Comparison of ENCODE assay signal across 24 cellular contexts in the genomic region with DNA sequence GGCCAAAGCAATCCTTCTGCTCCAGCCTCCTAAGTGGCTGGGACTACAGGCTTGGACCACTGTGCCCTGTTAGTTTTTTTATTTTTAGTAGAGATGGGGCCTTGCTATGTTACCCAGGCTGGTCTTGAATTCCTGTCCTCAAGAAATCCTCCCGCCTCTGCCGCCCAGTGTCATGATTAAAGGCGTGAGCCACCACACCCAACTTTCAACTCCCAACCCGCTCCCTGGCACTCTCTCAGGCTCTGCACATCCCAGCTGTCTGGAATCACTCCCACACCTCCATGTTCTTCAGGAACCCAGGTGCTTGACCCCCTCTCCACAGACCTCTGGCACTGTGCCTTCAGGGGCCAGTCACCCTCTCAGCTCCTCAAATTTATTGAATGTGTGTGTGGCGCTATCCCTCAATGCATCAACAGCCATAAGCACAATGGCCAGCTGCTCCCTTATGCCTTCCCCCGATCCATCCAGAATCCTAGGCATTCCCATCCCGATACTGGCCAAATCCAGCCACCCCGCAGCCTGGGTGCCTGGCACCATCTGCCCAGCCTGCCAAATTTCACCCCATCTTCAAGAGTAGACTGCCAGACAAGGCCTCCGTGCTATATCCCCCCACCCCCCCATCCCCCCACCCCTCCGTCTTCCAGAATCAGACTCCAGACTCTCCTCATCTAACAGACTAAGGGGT. TPM values are rescaled to one million over a fixed set of nuclear protein-coding genes. Genes with fewer than 3 reads are reported as not detected.
"Had no signal": no experiment of that assay in that cellular context is flagged by ENCODE, and none has a peak within 500 bp of the region (broad histone marks: within the 10 kb centered on the region; RNA-seq: fewer than 3 reads in every experiment).

No MANE protein-coding gene starts in this region.

- DNase-seq: activated CD4-positive, alpha-beta T cell treated with anti-CD3 and anti-CD28 coated beads, Interleukin-2, amount 10 ng/mL, durations not matched to agents 7 days and 5 days; activated CD4-positive, CD25-positive, alpha-beta regulatory T cell; activated naive CD4-positive, alpha-beta T cell; activated naive CD8-positive, alpha-beta T cell treated with anti-CD3 and anti-CD28 coated beads, Interleukin-2, amount 50 U/mL, for 24 hours; cerebellar nuclear complex; effector memory CD8-positive, alpha-beta T cell; heart right ventricle; left ventricle myocardium superior; mesenchymal stem cell; right lobe of liver; stimulated activated naive CD8-positive, alpha-beta T cell treated with anti-CD3 and anti-CD28 coated beads, Interleukin-15, Interleukin-2, amounts not matched to agents 100 U/mL and 50 U/mL, for 24 hours; SW 1271; trophoblast cell had no signal

- H3K4me1 ChIP-seq: ascending aorta, breast epithelium, right lobe of liver had no signal

- ATAC-seq: activated naive CD8-positive, alpha-beta T cell treated with anti-CD3 and anti-CD28 coated beads, Interleukin-2, amount 50 U/mL, for 24 hours; effector memory CD8-positive, alpha-beta T cell; left ventricle myocardium superior; right lobe of liver; stimulated activated naive CD8-positive, alpha-beta T cell treated with anti-CD3 and anti-CD28 coated beads, Interleukin-15, Interleukin-2, amounts not matched to agents 100 U/mL and 50 U/mL, for 24 hours had no signal

- H3K9me3 Mint-ChIP-seq: activated CD4-positive, alpha-beta T cell treated with anti-CD3 and anti-CD28 coated beads, Interleukin-2, amount 10 ng/mL, durations not matched to agents 7 days and 5 days; activated naive CD8-positive, alpha-beta T cell treated with anti-CD3 and anti-CD28 coated beads, Interleukin-2, amount 50 U/mL, for 24 hours; activated T-helper 1 cell treated with anti-CD3 and anti-CD28 coated beads, Interleukin-12 subunit alpha, Interleukin-12 subunit beta, Interleukin-2, Interleukin-4 antibody, amounts not matched to agents 30 ng/mL and 10 ng/mL and 1 ng/mL, durations not matched to agents 14 hours and 24 hours and 36 hours; dendritic cell treated with granulocyte-macrophage colony-stimulating factor and Interleukin-4, amounts not matched to agents 40 ng/mL and 50 ng/mL, for 4 days; effector memory CD8-positive, alpha-beta T cell; nephron had no signal

- H3K9me3 ChIP-seq: ascending aorta, breast epithelium, heart right ventricle, right lobe of liver had no signal

- H3K4me3 Mint-ChIP-seq: activated CD4-positive, alpha-beta T cell treated with anti-CD3 and anti-CD28 coated beads, Interleukin-2, amount 10 ng/mL, durations not matched to agents 7 days and 5 days; activated naive CD8-positive, alpha-beta T cell treated with anti-CD3 and anti-CD28 coated beads, Interleukin-2, amount 50 U/mL, for 24 hours; activated T-helper 1 cell treated with anti-CD3 and anti-CD28 coated beads, Interleukin-12 subunit alpha, Interleukin-12 subunit beta, Interleukin-2, Interleukin-4 antibody, amounts not matched to agents 30 ng/mL and 10 ng/mL and 1 ng/mL, durations not matched to agents 14 hours and 24 hours and 36 hours; dendritic cell treated with granulocyte-macrophage colony-stimulating factor and Interleukin-4, amounts not matched to agents 40 ng/mL and 50 ng/mL, for 4 days; effector memory CD8-positive, alpha-beta T cell; nephron had no signal

- H3K4me3 ChIP-seq: ascending aorta, breast epithelium, heart right ventricle, right lobe of liver had no signal

- H3K27ac ChIP-seq: ascending aorta, breast epithelium, epithelial cell of prostate, heart right ventricle, right lobe of liver had no signal

- H3K27me3 Mint-ChIP-seq: activated CD4-positive, alpha-beta T cell treated with anti-CD3 and anti-CD28 coated beads, Interleukin-2, amount 10 ng/mL, durations not matched to agents 7 days and 5 days; activated naive CD8-positive, alpha-beta T cell treated with anti-CD3 and anti-CD28 coated beads, Interleukin-2, amount 50 U/mL, for 24 hours; dendritic cell treated with granulocyte-macrophage colony-stimulating factor and Interleukin-4, amounts not matched to agents 40 ng/mL and 50 ng/mL, for 4 days; effector memory CD8-positive, alpha-beta T cell had no signal

- H3K36me3 ChIP-seq: ascending aorta, breast epithelium, right lobe of liver had no signal

- H3K27ac Mint-ChIP-seq: activated CD4-positive, alpha-beta T cell treated with anti-CD3 and anti-CD28 coated beads, Interleukin-2, amount 10 ng/mL, durations not matched to agents 7 days and 5 days; activated naive CD8-positive, alpha-beta T cell treated with anti-CD3 and anti-CD28 coated beads, Interleukin-2, amount 50 U/mL, for 24 hours; activated T-helper 1 cell treated with anti-CD3 and anti-CD28 coated beads, Interleukin-12 subunit alpha, Interleukin-12 subunit beta, Interleukin-2, Interleukin-4 antibody, amounts not matched to agents 30 ng/mL and 10 ng/mL and 1 ng/mL, durations not matched to agents 14 hours and 24 hours and 36 hours; dendritic cell treated with granulocyte-macrophage colony-stimulating factor and Interleukin-4, amounts not matched to agents 40 ng/mL and 50 ng/mL, for 4 days; nephron had no signal

- H3K27me3 ChIP-seq: ascending aorta, breast epithelium, heart right ventricle, right lobe of liver had no signal

RNA-seq across cellular contexts. Expression of gene POU5F1, which starts 0.6 kb away (rescaled TPM):
- total RNA-seq: activated T-helper 1 cell treated with anti-CD3 and anti-CD28 coated beads, Interleukin-12 subunit alpha, Interleukin-12 subunit beta, Interleukin-2, Interleukin-4 antibody, amounts not matched to agents 30 ng/mL and 10 ng/mL and 1 ng/mL, durations not matched to agents 14 hours and 24 hours and 36 hours; ascending aorta; frontal cortex; T-helper 2 cell treated with Interferon-gamma antibody and Interleukin-4, amounts not matched to agents 100 ng/mL and 5 ng/mL, for 36 hours had no signal

RNA-seq across cellular contexts. Expression of gene PSORS1C2, which starts 32.3 kb away (rescaled TPM):
- total RNA-seq: activated CD4-positive, alpha-beta T cell treated with anti-CD3 and anti-CD28 coated beads, Interleukin-2, amount 10 ng/mL, durations not matched to agents 7 days and 5 days; activated T-helper 1 cell treated with anti-CD3 and anti-CD28 coated beads, Interleukin-12 subunit alpha, Interleukin-12 subunit beta, Interleukin-2, Interleukin-4 antibody, amounts not matched to agents 30 ng/mL and 10 ng/mL and 1 ng/mL, durations not matched to agents 14 hours and 24 hours and 36 hours; breast epithelium; frontal cortex; heart right ventricle; kidney epithelial cell; left ventricle myocardium superior; osteoblast; pulmonary artery endothelial cell; right lobe of liver; T-helper 2 cell treated with Interferon-gamma antibody and Interleukin-4, amounts not matched to agents 100 ng/mL and 5 ng/mL, for 36 hours had no signal

RNA-seq across cellular contexts. Expression of gene CDSN, which starts 50.9 kb away (rescaled TPM):
- total RNA-seq: activated CD4-positive, alpha-beta T cell treated with anti-CD3 and anti-CD28 coated beads, Interleukin-2, amount 10 ng/mL, durations not matched to agents 7 days and 5 days; activated T-helper 1 cell treated with anti-CD3 and anti-CD28 coated beads, Interleukin-12 subunit alpha, Interleukin-12 subunit beta, Interleukin-2, Interleukin-4 antibody, amounts not matched to agents 30 ng/mL and 10 ng/mL and 1 ng/mL, durations not matched to agents 14 hours and 24 hours and 36 hours; ascending aorta; frontal cortex; kidney epithelial cell; left ventricle myocardium superior; osteoblast; pulmonary artery endothelial cell; right lobe of liver; T-helper 2 cell treated with Interferon-gamma antibody and Interleukin-4, amounts not matched to agents 100 ng/mL and 5 ng/mL, for 36 hours had no signal
